In genomic region chr2:221429741-221430491, GRCh38 we compare ENCODE assay signal across 1 cellular context.
TF ChIP-seq lines count a peak whose summit lies in the region.

No MANE protein-coding gene starts in this region.

TF ChIP-seq in GM23338, 12 proteins besides CTCF, POLR2A, EP300 and RAD21 (continued from another document):
- no peak for TF ChIP-seq ZNF462 (CRISPR knock-in tag; IDR thresholded peaks at IDR 0.05)
- no peak for TF ChIP-seq NANOG (IDR thresholded peaks at IDR 0.05; ENCODE audit: borderline replicate concordance)
- no peak for TF ChIP-seq EZH2phosphoT487 (IDR thresholded peaks at IDR 0.05; ENCODE audit: unreplicated experiment)
